ENCODE assay signal across 9 cellular contexts in the genomic region with DNA sequence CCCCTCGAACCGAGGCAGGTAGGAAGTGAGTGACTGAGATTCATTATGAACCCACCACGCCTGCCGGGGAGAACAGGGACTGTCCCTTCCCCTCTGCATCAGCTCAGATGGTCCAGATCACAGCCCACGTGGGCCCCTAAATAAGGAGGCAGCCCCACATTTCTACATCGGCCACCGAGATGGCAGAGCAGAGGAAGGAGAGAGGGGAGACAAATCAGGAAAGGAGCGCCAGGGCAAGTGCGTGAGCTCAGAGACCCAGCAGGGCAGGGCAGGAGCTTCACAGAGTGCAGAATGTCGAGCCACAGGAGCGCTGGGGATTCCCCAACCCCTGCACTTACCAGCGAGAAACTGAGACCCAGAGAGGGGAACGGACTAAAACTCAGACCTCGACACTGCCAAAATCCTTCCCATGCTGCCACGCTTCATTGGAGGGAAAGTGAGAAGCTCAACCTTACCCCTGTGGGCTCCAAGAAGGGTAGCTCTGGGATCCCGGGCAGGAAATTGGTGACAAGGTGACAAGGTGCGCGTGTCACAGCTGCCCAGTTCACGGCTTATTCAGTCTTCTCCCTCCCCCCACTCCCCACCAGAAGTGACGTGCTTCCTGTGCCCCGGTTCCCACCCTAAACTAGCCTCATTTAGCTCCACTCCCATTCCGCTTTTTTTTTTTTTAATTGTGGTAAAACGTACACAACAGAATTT. TPM values are rescaled to one million over a fixed set of nuclear protein-coding genes. Genes with fewer than 3 reads are reported as not detected.
DNase-seq lines count a peak whose midpoint lies in the region; ATAC-seq and TF ChIP-seq lines count a peak whose summit lies in the region.
"Had no signal": no experiment of that assay in that cellular context is flagged by ENCODE, and none has a peak within 500 bp of the region (broad histone marks: within the 10 kb centered on the region; RNA-seq: fewer than 3 reads in every experiment).

TSS of gene ICAM2 (minus strand) at position 566 of the 699 bp plus-strand sequence. CDS start 13,942 bp downstream, outside the sequence.

- intact Hi-C loops in Right ventricle myocardium superior (cut with DNase I) = loop anchor here (10.0 kb wide), 1 partner anchor 105 kb away; the partner anchor contains the start of genes CSHL1 and GH1

- no peaks in the 10 kb centered on the region for H3K36me3 ChIP-seq in H7 (replicated peaks; ENCODE audit: control insufficient read depth, insufficient read depth, low read length)

- peak; percentile 70 for DNase-seq in GM10248 (ENCODE audit: extremely low spot score)
- DNase-seq in H7 = peak; percentile 32
- peak; percentile 59 for DNase-seq in NCI-H69 (lab: John Stamatoyannopoulos, UW)
- DNase-seq in activated T-cell treated with anti-CD3 and anti-CD28 coated beads, Interleukin-2, amount 50 U/mL, for 1 hour = peak; percentile 86
- peak; percentile 80 for DNase-seq in Right ventricle myocardium superior
- no peak for DNase-seq in NCI-H446 (lab: John Stamatoyannopoulos, UW)
- no peak for DNase-seq in EL

- ATAC-seq in Right ventricle myocardium superior (ENCODE audit: poor library complexity) = peak; percentile 88

- POLR2A ChIA-PET in GM10248 (lab: Yijun Ruan, JAX) = interaction anchor here (0.6 to 1.5 kb wide), 7 partner anchors 58 to 955 kb away, joined by 3 to 11 read pairs (median 5); partner anchors contain the start of gene CD79B

- H3K4me3 ChIP-seq in H7 (ENCODE audit: insufficient read depth, low read depth, low read length) (peak within 1 kb of the TSS; percentile 32), skin epidermis (peak within 1 kb of the TSS; percentile 23 to 46 (median 39))

- CTCF ChIA-PET in GM10248 (lab: Yijun Ruan, JAX) = interaction anchor here (0.9 to 6.4 kb wide), 17 partner anchors 10 to 171 kb away, joined by 3 to 71 read pairs (median 5); partner anchors contain the start of genes CD79B and CSHL1

- peaks cover 5% of the 10 kb centered on the region for H3K27me3 ChIP-seq in H7 (ENCODE audit: control insufficient read depth, insufficient read depth, low read length)

- peak within 1 kb of the TSS in 20 of 21 experiments; percentile 25 to 93 (median 79) for H3K27ac ChIP-seq in skin epidermis

- no peak for TF ChIP-seq CTCF in GM10248 (IDR thresholded peaks at IDR 0.05; ENCODE audit: control extremely low read depth, extremely low read depth, low read depth, missing control alignments)

RNA-seq across cellular contexts. Expression of gene ICAM2, which starts in this region (rescaled TPM):
- total RNA-seq in H7 (2014; rRNA removed; shearing (Covaris generic)) = 0.11 and 0.59 TPM in 2 replicates
- total RNA-seq in Right ventricle myocardium superior = 31.9 TPM
- total RNA-seq: RPMI7951 had no signal

Comparison
In these comparisons a context has a peak if more than half of its experiments do, and no peak if none do; other contexts are left out.
1. RNA of gene ICAM2 (total RNA-seq): 31.9 TPM in Right ventricle myocardium superior (single experiment); 0.11 to 0.59 TPM in H7; every median in the first group is over 10 times any median in the second.
2. Peak in DNase-seq and H3K4me3 ChIP-seq in H7; RNA of the gene not detected or under 1 TPM.
3. DNase-seq: peak in GM10248 (single experiment), NCI-H69 (single experiment), activated T-cell treated with anti-CD3 and anti-CD28 coated beads, Interleukin-2, amount 50 U/mL, for 1 hour (single experiment) and Right ventricle myocardium superior (single experiment); none in NCI-H446 (0 of 2) and EL (single experiment).